8 cellular contexts compared by ENCODE assay signal in the genomic region with DNA sequence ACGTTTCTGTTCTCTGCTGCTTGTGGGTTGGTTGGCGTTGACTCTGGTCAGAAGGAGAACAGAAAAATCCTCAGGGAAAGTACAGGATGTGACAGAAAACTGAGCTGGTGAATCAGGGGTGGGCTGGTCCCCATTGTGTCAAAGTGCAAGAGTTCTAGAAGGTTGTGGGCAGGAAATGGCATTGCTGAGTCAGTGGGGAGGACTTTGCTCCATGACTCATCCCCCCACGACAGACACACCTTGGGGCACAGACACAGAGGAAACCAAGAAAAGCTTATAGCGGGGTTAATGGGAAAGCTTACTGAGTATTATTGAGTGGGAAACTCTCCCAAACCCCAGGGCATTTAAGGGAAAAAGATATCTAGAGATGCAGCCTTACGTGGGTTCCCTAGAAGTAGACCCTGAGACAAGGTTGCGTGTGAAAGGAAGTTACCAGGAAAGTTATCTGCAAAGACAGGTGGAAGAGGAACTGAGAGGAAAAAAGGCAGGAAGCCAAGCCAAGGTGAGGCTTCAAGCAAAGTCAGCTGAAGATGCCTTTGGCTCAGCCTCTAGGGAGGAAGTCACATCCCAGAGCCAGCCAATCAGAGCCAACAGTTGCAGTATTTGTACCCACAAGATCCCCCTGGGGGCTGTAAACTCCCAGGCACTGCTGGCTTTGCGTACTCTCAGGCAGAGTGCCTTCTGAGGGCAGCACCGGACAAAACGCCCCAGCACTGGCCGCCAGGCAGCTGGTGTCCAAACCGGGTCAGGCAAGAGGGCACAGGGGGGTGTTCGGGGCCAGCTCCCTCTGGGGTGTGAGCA.
DNase-seq lines count a peak whose midpoint lies in the region; ATAC-seq lines count a peak whose summit lies in the region.

No MANE protein-coding gene starts in this region.

- ATAC-seq in right cardiac atrium (peak; percentile 28 to 88), left ventricle myocardium superior (no peak), HG03457 (IDR thresholded peaks at IDR 0.05; ENCODE audit: unreplicated experiment) (peak; percentile 63)

- POLR2A ChIA-PET in activated CD4-positive, alpha-beta memory T cell treated with anti-CD3 and anti-CD28 coated beads for 36 hours (lab: Charles Lee) = interaction anchor here (0.8 kb wide), 1 partner anchor 499 kb away, joined by 3 read pairs; no protein-coding TSS in a partner anchor

- H3K9me3 Mint-ChIP-seq in activated CD4-positive, alpha-beta memory T cell treated with anti-CD3 and anti-CD28 coated beads for 36 hours = peaks cover 8% of the 10 kb centered on the region

- no peaks in the 10 kb centered on the region for H3K9me3 ChIP-seq in right cardiac atrium (ENCODE audit: control insufficient read depth, low read length)

- H3K4me1 ChIP-seq in right cardiac atrium (ENCODE audit: control insufficient read depth, insufficient read depth, low read length) = peaks cover 3% of the 10 kb centered on the region

- WGBS in right cardiac atrium = 69% methylated on average over 12 of the region's 12 CpGs

- peaks cover 2% of the 10 kb centered on the region for H3K36me3 Mint-ChIP-seq in activated CD4-positive, alpha-beta memory T cell treated with anti-CD3 and anti-CD28 coated beads for 36 hours

- H3K27me3 ChIP-seq in right cardiac atrium (ENCODE audit: control insufficient read depth, insufficient read depth) = no peaks in the 10 kb centered on the region

- peaks cover 34% of the 10 kb centered on the region for H3K4me1 Mint-ChIP-seq in activated CD4-positive, alpha-beta memory T cell treated with anti-CD3 and anti-CD28 coated beads for 36 hours (ENCODE audit: low read depth)

- H3K27ac ChIP-seq in right cardiac atrium (ENCODE audit: low read length) = peak overlapping the region; percentile 48

- no peak overlapping the region for H3K4me3 ChIP-seq in right cardiac atrium (ENCODE audit: low read length)

- no peak for DNase-seq in right cardiac atrium
- DNase-seq in left ventricle myocardium superior = no peak
- peak; percentile 87 for DNase-seq in activated CD4-positive, alpha-beta memory T cell treated with anti-CD3 and anti-CD28 coated beads for 36 hours
- DNase-seq in glomerular endothelial cell (ENCODE audit: extremely low read depth, low read depth, low spot score) = peak; percentile 94
- peak; percentile 77 for DNase-seq in stimulated activated CD8-positive, alpha-beta memory T cell treated with anti-CD3 and anti-CD28 coated beads, Interleukin-4, amount 100 ng/mL, for 48 hours
- DNase-seq in NCI-H1417 (lab: John Stamatoyannopoulos, UW) = no peak
- DNase-seq in NCI-H82 (lab: John Stamatoyannopoulos, UW) = no peak

- H3K4me3 Mint-ChIP-seq in activated CD4-positive, alpha-beta memory T cell treated with anti-CD3 and anti-CD28 coated beads for 36 hours = peak overlapping the region; percentile 27

- CTCF ChIA-PET in activated CD4-positive, alpha-beta memory T cell treated with anti-CD3 and anti-CD28 coated beads for 36 hours (lab: Charles Lee) = no interaction called here

- intact Hi-C loops in right cardiac atrium (cut with DNase I) = loop anchor here in 2 of 4 donors (10.0 kb wide), 2 partner anchors 90 kb away; partner anchors contain the start of gene FOXL1 (in 2 of the 2)
- intact Hi-C loops in left ventricle myocardium superior (cut with micrococcal nuclease) = no loop called here
- intact Hi-C loops in activated CD4-positive, alpha-beta memory T cell treated with anti-CD3 and anti-CD28 coated beads for 36 hours (cut with micrococcal nuclease) = loop anchor here (2.0 kb wide), 1 partner anchor 60 kb away; no protein-coding TSS in a partner anchor

- H3K27ac Mint-ChIP-seq in activated CD4-positive, alpha-beta memory T cell treated with anti-CD3 and anti-CD28 coated beads for 36 hours = peak overlapping the region; percentile 83

- peaks cover 32% of the 10 kb centered on the region for H3K27me3 Mint-ChIP-seq in activated CD4-positive, alpha-beta memory T cell treated with anti-CD3 and anti-CD28 coated beads for 36 hours

Comparison
In these comparisons a context has a peak if more than half of its experiments do, and no peak if none do; other contexts are left out.
1. DNase-seq: peak in activated CD4-positive, alpha-beta memory T cell treated with anti-CD3 and anti-CD28 coated beads for 36 hours (single experiment), glomerular endothelial cell (single experiment) and stimulated activated CD8-positive, alpha-beta memory T cell treated with anti-CD3 and anti-CD28 coated beads, Interleukin-4, amount 100 ng/mL, for 48 hours (single experiment); none in right cardiac atrium (0 of 3), left ventricle myocardium superior (single experiment), NCI-H1417 (0 of 3) and NCI-H82 (single experiment).